1 cellular context compared by ENCODE assay signal in the genomic region with DNA sequence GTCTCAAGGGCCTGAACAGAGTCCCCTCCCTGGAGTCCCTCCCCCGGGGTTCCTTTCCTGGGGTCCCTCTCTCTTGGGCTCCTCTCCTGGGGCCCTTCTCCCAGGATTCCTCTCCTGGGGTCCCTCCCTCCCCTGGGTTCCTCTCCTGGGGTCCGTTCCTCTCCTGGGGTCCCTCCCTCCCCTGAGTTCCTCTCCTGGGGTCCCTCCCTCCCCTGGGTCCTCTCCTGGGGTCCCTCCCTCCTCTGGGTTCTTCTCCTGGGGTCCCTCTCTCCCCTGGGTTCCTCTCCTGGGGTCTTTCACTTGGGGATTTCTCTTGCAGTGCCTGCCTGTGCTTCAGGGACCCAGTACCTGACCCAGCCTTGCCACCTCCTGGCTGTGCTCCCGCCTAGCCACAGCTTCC.
TF ChIP-seq lines count a peak whose summit lies in the region.

No MANE protein-coding gene starts in this region.

TF ChIP-seq in H1, 55 proteins besides CTCF, POLR2A, EP300 and RAD21 (continued from another document):
- TF ChIP-seq, protein P1, sequence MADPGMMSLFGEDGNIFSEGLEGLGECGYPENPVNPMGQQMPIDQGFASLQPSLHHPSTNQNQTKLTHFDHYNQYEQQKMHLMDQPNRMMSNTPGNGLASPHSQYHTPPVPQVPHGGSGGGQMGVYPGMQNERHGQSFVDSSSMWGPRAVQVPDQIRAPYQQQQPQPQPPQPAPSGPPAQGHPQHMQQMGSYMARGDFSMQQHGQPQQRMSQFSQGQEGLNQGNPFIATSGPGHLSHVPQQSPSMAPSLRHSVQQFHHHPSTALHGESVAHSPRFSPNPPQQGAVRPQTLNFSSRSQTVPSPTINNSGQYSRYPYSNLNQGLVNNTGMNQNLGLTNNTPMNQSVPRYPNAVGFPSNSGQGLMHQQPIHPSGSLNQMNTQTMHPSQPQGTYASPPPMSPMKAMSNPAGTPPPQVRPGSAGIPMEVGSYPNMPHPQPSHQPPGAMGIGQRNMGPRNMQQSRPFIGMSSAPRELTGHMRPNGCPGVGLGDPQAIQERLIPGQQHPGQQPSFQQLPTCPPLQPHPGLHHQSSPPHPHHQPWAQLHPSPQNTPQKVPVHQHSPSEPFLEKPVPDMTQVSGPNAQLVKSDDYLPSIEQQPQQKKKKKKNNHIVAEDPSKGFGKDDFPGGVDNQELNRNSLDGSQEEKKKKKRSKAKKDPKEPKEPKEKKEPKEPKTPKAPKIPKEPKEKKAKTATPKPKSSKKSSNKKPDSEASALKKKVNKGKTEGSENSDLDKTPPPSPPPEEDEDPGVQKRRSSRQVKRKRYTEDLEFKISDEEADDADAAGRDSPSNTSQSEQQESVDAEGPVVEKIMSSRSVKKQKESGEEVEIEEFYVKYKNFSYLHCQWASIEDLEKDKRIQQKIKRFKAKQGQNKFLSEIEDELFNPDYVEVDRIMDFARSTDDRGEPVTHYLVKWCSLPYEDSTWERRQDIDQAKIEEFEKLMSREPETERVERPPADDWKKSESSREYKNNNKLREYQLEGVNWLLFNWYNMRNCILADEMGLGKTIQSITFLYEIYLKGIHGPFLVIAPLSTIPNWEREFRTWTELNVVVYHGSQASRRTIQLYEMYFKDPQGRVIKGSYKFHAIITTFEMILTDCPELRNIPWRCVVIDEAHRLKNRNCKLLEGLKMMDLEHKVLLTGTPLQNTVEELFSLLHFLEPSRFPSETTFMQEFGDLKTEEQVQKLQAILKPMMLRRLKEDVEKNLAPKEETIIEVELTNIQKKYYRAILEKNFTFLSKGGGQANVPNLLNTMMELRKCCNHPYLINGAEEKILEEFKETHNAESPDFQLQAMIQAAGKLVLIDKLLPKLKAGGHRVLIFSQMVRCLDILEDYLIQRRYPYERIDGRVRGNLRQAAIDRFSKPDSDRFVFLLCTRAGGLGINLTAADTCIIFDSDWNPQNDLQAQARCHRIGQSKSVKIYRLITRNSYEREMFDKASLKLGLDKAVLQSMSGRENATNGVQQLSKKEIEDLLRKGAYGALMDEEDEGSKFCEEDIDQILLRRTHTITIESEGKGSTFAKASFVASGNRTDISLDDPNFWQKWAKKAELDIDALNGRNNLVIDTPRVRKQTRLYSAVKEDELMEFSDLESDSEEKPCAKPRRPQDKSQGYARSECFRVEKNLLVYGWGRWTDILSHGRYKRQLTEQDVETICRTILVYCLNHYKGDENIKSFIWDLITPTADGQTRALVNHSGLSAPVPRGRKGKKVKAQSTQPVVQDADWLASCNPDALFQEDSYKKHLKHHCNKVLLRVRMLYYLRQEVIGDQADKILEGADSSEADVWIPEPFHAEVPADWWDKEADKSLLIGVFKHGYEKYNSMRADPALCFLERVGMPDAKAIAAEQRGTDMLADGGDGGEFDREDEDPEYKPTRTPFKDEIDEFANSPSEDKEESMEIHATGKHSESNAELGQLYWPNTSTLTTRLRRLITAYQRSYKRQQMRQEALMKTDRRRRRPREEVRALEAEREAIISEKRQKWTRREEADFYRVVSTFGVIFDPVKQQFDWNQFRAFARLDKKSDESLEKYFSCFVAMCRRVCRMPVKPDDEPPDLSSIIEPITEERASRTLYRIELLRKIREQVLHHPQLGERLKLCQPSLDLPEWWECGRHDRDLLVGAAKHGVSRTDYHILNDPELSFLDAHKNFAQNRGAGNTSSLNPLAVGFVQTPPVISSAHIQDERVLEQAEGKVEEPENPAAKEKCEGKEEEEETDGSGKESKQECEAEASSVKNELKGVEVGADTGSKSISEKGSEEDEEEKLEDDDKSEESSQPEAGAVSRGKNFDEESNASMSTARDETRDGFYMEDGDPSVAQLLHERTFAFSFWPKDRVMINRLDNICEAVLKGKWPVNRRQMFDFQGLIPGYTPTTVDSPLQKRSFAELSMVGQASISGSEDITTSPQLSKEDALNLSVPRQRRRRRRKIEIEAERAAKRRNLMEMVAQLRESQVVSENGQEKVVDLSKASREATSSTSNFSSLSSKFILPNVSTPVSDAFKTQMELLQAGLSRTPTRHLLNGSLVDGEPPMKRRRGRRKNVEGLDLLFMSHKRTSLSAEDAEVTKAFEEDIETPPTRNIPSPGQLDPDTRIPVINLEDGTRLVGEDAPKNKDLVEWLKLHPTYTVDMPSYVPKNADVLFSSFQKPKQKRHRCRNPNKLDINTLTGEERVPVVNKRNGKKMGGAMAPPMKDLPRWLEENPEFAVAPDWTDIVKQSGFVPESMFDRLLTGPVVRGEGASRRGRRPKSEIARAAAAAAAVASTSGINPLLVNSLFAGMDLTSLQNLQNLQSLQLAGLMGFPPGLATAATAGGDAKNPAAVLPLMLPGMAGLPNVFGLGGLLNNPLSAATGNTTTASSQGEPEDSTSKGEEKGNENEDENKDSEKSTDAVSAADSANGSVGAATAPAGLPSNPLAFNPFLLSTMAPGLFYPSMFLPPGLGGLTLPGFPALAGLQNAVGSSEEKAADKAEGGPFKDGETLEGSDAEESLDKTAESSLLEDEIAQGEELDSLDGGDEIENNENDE (IDR thresholded peaks at IDR 0.05; ENCODE audit: insufficient replicate concordance, low read length), result no peak
- TF ChIP-seq BCL11A (IDR thresholded peaks at IDR 0.05; ENCODE audit: low read depth in 2 of 2, low read length in 2 of 2) (no peak), SP4 (IDR thresholded peaks at IDR 0.05; ENCODE audit: low read length) (no peak), ASH2L (IDR thresholded peaks at IDR 0.05; ENCODE audit: low read length) (no peak), PHF8 (conservative IDR thresholded peaks at IDR 0.05; ENCODE audit: low read depth, low read length) (no peak), RBBP5 (IDR thresholded peaks at IDR 0.05; ENCODE audit: borderline replicate concordance, low read depth, low read length) (no peak), RFX5 (IDR thresholded peaks at IDR 0.05; ENCODE audit: borderline replicate concordance, low read depth, low read length) (no peak), NRF1 (IDR thresholded peaks at IDR 0.05; ENCODE audit: low read depth, low read length) (no peak), SIRT6 (IDR thresholded peaks at IDR 0.05; ENCODE audit: low read length) (no peak), CBX5 (IDR thresholded peaks at IDR 0.05; ENCODE audit: low read depth, low read length) (no peak), SIX5 (IDR thresholded peaks at IDR 0.05; ENCODE audit: low read depth, low read length) (no peak)
- TF ChIP-seq, protein P2, sequence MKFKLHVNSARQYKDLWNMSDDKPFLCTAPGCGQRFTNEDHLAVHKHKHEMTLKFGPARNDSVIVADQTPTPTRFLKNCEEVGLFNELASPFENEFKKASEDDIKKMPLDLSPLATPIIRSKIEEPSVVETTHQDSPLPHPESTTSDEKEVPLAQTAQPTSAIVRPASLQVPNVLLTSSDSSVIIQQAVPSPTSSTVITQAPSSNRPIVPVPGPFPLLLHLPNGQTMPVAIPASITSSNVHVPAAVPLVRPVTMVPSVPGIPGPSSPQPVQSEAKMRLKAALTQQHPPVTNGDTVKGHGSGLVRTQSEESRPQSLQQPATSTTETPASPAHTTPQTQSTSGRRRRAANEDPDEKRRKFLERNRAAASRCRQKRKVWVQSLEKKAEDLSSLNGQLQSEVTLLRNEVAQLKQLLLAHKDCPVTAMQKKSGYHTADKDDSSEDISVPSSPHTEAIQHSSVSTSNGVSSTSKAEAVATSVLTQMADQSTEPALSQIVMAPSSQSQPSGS (IDR thresholded peaks at IDR 0.05; ENCODE audit: low read length), result no peak
